Comparison of ENCODE assay signal across 16 cellular contexts in genomic region chr10:86524225-86524982, GRCh38. TPM values are rescaled to one million over a fixed set of nuclear protein-coding genes. Genes with fewer than 3 reads are reported as not detected.
DNase-seq lines count a peak whose midpoint lies in the region; ATAC-seq and TF ChIP-seq lines count a peak whose summit lies in the region.
"Had no signal": no experiment of that assay in that cellular context is flagged by ENCODE, and none has a peak within 500 bp of the region (broad histone marks: within the 10 kb centered on the region; RNA-seq: fewer than 3 reads in every experiment).

No MANE protein-coding gene starts in this region.

- H3K4me3 Mint-ChIP-seq in T-cell (no peak overlapping the region), neural crest cell (peak overlapping the region; percentile 89)
- H3K4me3 Mint-ChIP-seq: stimulated activated naive B cell treated with anti-CD40 and anti-IgM and Interleukin-4, amounts not matched to agents 10 μg/mL and 1 μg/mL and 100 μg/mL, for 72 hours had no signal

- H3K27ac Mint-ChIP-seq in T-cell: peak overlapping the region; percentile 2 to 59
- no peak overlapping the region for H3K27ac Mint-ChIP-seq in neural crest cell (ENCODE audit: unreplicated experiment)
- H3K27ac Mint-ChIP-seq: activated naive CD8-positive, alpha-beta T cell treated with anti-CD3 and anti-CD28 coated beads, Interleukin-2, amount 10 ng/mL, durations not matched to agents 7 days and 5 days; stimulated activated naive B cell treated with anti-CD40 and anti-IgM and Interleukin-4, amounts not matched to agents 10 μg/mL and 1 μg/mL and 100 μg/mL, for 72 hours had no signal

- H3K36me3 Mint-ChIP-seq in T-cell (peaks cover 3% of the 10 kb centered on the region), neural crest cell (ENCODE audit: low read depth) (no peaks in the 10 kb centered on the region)

- H3K27me3 Mint-ChIP-seq in T-cell (no peaks in the 10 kb centered on the region), neural crest cell (ENCODE audit: low read depth) (no peaks in the 10 kb centered on the region)
- H3K27me3 Mint-ChIP-seq: activated naive CD8-positive, alpha-beta T cell treated with anti-CD3 and anti-CD28 coated beads, Interleukin-2, amount 10 ng/mL, durations not matched to agents 7 days and 5 days had no signal

- DNase-seq in NCI-H1417 (lab: John Stamatoyannopoulos, UW): peak in 2 of 3 experiments; percentile 1 to 23
- no peak for DNase-seq in NCI-H1417 treated with DMSO at 0.1 percent for 48 hours (lab: John Stamatoyannopoulos, UW)
- DNase-seq in DMS79 treated with DMSO at 0.1 percent for 48 hours (lab: John Stamatoyannopoulos, UW): peak; percentile 58
- DNase-seq in T-cell: no peak
- no peak for DNase-seq in neural crest cell (ENCODE audit: low read depth, low spot score)
- no peak for DNase-seq in pons (ENCODE audit: low spot score)
- no peak for DNase-seq in activated CD4-positive, CD25-positive, alpha-beta regulatory T cell (lab: John Stamatoyannopoulos, UW)
- no peak for DNase-seq in NCI-H146 treated with DMSO at 0.1 percent for 48 hours (lab: John Stamatoyannopoulos, UW; ENCODE audit: unreplicated experiment)
- DNase-seq: activated CD4-positive, alpha-beta T cell treated with anti-CD3 and anti-CD28 coated beads for 1 hour; activated CD8-positive, alpha-beta memory T cell treated with anti-CD3 and anti-CD28 coated beads, Interleukin-2, amount 50 U/mL, for 4 hours; activated naive CD8-positive, alpha-beta T cell treated with anti-CD3 and anti-CD28 coated beads, Interleukin-2, amount 10 ng/mL, durations not matched to agents 7 days and 5 days; MV-4-11; NCI-H446; SHP77; stimulated activated naive B cell treated with anti-CD40 and anti-IgM and Interleukin-4, amounts not matched to agents 10 μg/mL and 1 μg/mL and 100 μg/mL, for 72 hours; tibial artery had no signal

- no peak for ATAC-seq in T-cell (replicated peaks in 1 of 4)
- ATAC-seq: stimulated activated naive B cell treated with anti-CD40 and anti-IgM and Interleukin-4, amounts not matched to agents 10 μg/mL and 1 μg/mL and 100 μg/mL, for 72 hours had no signal

- TF ChIP-seq CTCF in neural crest cell (conservative IDR thresholded peaks at IDR 0.05): no peak

- CTCF ChIA-PET in T-cell (lab: Charles Lee): interaction anchor here in 1 of 2 donors (0.6 kb wide), 1 partner anchor 33 kb away, joined by 3 read pairs; no protein-coding TSS in a partner anchor

- H3K4me1 Mint-ChIP-seq in T-cell (peaks cover 36 to 42% (median 42%) of the 10 kb centered on the region in 3 donors), neural crest cell (peaks cover 42% of the 10 kb centered on the region)

- no peaks in the 10 kb centered on the region for H3K9me3 Mint-ChIP-seq in T-cell
- no peaks in the 10 kb centered on the region for H3K9me3 Mint-ChIP-seq in neural crest cell
- H3K9me3 Mint-ChIP-seq: activated naive CD8-positive, alpha-beta T cell treated with anti-CD3 and anti-CD28 coated beads, Interleukin-2, amount 10 ng/mL, durations not matched to agents 7 days and 5 days; stimulated activated naive B cell treated with anti-CD40 and anti-IgM and Interleukin-4, amounts not matched to agents 10 μg/mL and 1 μg/mL and 100 μg/mL, for 72 hours had no signal

- POLR2A ChIA-PET in T-cell (lab: Charles Lee): interaction anchor here in 1 of 2 donors (0.5 kb wide), 1 partner anchor 53 kb away, joined by 3 read pairs; no protein-coding TSS in a partner anchor

RNA-seq across cellular contexts. Expression of gene WAPL, which starts 2.8 kb away (rescaled TPM):
- total RNA-seq in T-cell (10 to 100 TPM; 43.2 to 46.5 (median 44.8) TPM), neural crest cell (54.0 and 55.4 TPM in 2 replicates)

Comparison
In these comparisons a context has a peak if more than half of its experiments do, and no peak if none do; other contexts are left out.
1. DNase-seq: peak in NCI-H1417 (2 of 3) and DMS79 treated with DMSO at 0.1 percent for 48 hours (single experiment); none in NCI-H1417 treated with DMSO at 0.1 percent for 48 hours (single experiment), T-cell (0 of 34), neural crest cell (single experiment), pons (single experiment), activated CD4-positive, CD25-positive, alpha-beta regulatory T cell (0 of 4) and NCI-H146 treated with DMSO at 0.1 percent for 48 hours (single experiment).